In genomic region chr1:204680461-204680860, GRCh38 we compare ENCODE assay signal across 2 cellular contexts.
TF ChIP-seq lines count a peak whose summit lies in the region.

No MANE protein-coding gene starts in this region.

TF ChIP-seq in SK-N-SH, 30 proteins besides CTCF, POLR2A, EP300 and RAD21 (continued from another document):
- no peak for TF ChIP-seq TCF12 (IDR thresholded peaks at IDR 0.05)

TF ChIP-seq in SK-N-SH treated with all-trans-retinoic acid at 6 μM for 48 hours, 23 proteins besides CTCF, POLR2A, EP300 and RAD21 (continued from another document):
- TF ChIP-seq PATZ1 (CRISPR knock-in tag; IDR thresholded peaks at IDR 0.05; ENCODE audit: borderline replicate concordance) (no peak), OSR1 (CRISPR knock-in tag; IDR thresholded peaks at IDR 0.05) (no peak), ZFP3 (CRISPR knock-in tag; IDR thresholded peaks at IDR 0.05) (no peak), GLIS3 (CRISPR knock-in tag; IDR thresholded peaks at IDR 0.05) (no peak), ZNF70 (CRISPR knock-in tag; IDR thresholded peaks at IDR 0.05) (no peak), ZFP30 (CRISPR knock-in tag; IDR thresholded peaks at IDR 0.05) (no peak), TSHZ2 (CRISPR knock-in tag; IDR thresholded peaks at IDR 0.05) (no peak), SNAI2 (CRISPR knock-in tag; IDR thresholded peaks at IDR 0.05) (no peak), ARNTL (CRISPR knock-in tag; IDR thresholded peaks at IDR 0.05; ENCODE audit: borderline replicate concordance, low read depth) (no peak), RARB (CRISPR knock-in tag; IDR thresholded peaks at IDR 0.05) (no peak), TOX (CRISPR knock-in tag; IDR thresholded peaks at IDR 0.05; ENCODE audit: borderline replicate concordance) (no peak)
